2 cellular contexts compared by ENCODE assay signal in the genomic region with DNA sequence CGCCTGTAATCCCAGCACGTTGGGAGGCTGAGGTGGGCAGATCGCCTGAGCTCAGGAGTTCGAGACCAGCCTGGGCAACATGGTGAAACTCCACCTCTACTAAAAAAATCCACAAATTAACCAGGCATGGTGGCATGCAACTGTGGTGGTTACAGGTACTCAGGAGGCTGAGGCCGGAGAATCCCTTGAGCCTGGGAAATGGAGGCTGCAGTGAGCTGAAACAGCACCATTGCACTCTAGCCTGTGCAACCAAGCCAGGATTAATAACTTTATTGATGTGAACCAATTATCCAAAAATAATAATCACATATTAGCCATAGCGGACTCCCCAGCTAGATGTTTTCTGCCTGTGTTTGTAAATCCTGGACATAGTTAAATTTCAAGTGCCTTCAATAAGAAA.
TF ChIP-seq lines count a peak whose summit lies in the region.

No MANE protein-coding gene starts in this region.

TF ChIP-seq in GM12878, 131 proteins besides CTCF, POLR2A, EP300 and RAD21:
- TF ChIP-seq JUND (IDR thresholded peaks at IDR 0.05; ENCODE audit: low read depth, low read length) (no peak), NR2F1 (conservative IDR thresholded peaks at IDR 0.05) (no peak)
- TF ChIP-seq, protein P1, sequence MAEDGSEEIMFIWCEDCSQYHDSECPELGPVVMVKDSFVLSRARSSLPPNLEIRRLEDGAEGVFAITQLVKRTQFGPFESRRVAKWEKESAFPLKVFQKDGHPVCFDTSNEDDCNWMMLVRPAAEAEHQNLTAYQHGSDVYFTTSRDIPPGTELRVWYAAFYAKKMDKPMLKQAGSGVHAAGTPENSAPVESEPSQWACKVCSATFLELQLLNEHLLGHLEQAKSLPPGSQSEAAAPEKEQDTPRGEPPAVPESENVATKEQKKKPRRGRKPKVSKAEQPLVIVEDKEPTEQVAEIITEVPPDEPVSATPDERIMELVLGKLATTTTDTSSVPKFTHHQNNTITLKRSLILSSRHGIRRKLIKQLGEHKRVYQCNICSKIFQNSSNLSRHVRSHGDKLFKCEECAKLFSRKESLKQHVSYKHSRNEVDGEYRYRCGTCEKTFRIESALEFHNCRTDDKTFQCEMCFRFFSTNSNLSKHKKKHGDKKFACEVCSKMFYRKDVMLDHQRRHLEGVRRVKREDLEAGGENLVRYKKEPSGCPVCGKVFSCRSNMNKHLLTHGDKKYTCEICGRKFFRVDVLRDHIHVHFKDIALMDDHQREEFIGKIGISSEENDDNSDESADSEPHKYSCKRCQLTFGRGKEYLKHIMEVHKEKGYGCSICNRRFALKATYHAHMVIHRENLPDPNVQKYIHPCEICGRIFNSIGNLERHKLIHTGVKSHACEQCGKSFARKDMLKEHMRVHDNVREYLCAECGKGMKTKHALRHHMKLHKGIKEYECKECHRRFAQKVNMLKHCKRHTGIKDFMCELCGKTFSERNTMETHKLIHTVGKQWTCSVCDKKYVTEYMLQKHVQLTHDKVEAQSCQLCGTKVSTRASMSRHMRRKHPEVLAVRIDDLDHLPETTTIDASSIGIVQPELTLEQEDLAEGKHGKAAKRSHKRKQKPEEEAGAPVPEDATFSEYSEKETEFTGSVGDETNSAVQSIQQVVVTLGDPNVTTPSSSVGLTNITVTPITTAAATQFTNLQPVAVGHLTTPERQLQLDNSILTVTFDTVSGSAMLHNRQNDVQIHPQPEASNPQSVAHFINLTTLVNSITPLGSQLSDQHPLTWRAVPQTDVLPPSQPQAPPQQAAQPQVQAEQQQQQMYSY (CRISPR knock-in tag; IDR thresholded peaks at IDR 0.05): no peak

TF ChIP-seq in HepG2, 621 proteins besides CTCF, POLR2A, EP300 and RAD21:
- no peak for TF ChIP-seq RFX1 (IDR thresholded peaks at IDR 0.05)
- TF ChIP-seq, protein P2, sequence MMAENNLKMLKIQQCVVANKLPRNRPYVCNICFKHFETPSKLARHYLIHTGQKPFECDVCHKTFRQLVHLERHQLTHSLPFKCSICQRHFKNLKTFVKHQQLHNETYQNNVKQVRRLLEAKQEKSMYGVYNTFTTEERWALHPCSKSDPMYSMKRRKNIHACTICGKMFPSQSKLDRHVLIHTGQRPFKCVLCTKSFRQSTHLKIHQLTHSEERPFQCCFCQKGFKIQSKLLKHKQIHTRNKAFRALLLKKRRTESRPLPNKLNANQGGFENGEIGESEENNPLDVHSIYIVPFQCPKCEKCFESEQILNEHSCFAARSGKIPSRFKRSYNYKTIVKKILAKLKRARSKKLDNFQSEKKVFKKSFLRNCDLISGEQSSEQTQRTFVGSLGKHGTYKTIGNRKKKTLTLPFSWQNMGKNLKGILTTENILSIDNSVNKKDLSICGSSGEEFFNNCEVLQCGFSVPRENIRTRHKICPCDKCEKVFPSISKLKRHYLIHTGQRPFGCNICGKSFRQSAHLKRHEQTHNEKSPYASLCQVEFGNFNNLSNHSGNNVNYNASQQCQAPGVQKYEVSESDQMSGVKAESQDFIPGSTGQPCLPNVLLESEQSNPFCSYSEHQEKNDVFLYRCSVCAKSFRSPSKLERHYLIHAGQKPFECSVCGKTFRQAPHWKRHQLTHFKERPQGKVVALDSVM (CRISPR knock-in tag; IDR thresholded peaks at IDR 0.05): peak; percentile 85
- no peak for TF ChIP-seq RCOR2 (CRISPR knock-in tag; IDR thresholded peaks at IDR 0.05)
